In the genomic region with DNA sequence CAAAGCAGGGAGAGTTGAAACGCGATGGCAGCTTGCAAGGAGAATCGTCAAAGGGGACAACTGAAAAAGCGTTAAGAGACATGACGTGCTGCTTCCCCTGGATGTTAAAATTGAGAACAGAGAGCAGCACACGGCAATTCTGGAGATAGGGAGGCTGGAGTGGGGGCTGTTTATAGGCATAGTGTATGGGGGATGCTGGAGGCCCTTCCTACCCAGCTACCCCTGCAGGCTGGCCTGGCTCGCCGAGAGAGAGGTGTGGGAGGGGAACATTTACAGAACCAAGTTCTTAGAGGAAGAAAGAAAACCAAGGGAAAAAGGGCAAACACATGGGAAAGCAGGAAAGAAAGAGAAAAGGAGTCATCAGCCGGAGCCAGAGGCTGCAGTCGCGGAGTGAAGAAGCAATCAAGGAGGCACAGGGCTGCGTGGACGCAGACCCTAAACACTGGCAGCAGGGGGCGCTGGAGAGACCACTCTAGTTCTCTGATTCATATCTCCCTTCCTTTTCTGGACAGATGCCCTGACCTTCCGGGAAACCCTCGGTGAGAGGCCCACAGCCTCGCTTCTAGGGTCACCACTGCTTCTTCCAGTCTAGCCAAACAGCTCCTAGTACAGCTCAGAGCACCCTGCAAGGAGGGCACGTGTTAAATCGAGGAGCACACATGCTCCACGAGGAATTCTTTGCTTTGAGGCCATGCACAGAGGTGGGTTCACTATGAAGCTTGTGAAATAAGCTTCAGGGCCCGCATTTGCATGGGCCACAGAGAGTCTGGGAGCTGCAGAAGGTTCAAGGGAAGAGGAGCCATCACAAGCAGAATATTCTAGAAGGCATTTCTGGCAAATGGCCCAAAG, we compare ENCODE assay signal across 10 cellular contexts. TPM values are rescaled to one million over a fixed set of nuclear protein-coding genes. Genes with fewer than 3 reads are reported as not detected.
DNase-seq lines count a peak whose midpoint lies in the region; ATAC-seq lines count a peak whose summit lies in the region.
"Had no signal": no experiment of that assay in that cellular context is flagged by ENCODE, and none has a peak within 500 bp of the region (broad histone marks: within the 10 kb centered on the region; RNA-seq: fewer than 3 reads in every experiment).

No MANE protein-coding gene starts in this region.

- DNase-seq in NCI-H1694 treated with DMSO at 0.1 percent for 48 hours (lab: John Stamatoyannopoulos, UW) (peak; percentile 0), NCI-H1694 (lab: John Stamatoyannopoulos, UW) (no peak), fibroblast of the conjunctiva (ENCODE audit: low read depth) (peak; percentile 40), posterior cingulate gyrus (peak in 9 of 10 donors; percentile 21 to 94 (median 61)), T1000 (lab: John Stamatoyannopoulos, UW) (no peak)
- DNase-seq in T-helper 2 cell treated with Interferon-gamma antibody and Interleukin-4, amounts not matched to agents 5 μg/mL and 100 μg/mL, for 36 hours (ENCODE audit: low spot score), result peak; percentile 23
- DNase-seq: activated B cell treated with CpG ODN at 0.5 μM for 24 hours had no signal

- peak; percentile 70 for ATAC-seq in HG03103 (IDR thresholded peaks at IDR 0.05; ENCODE audit: low read depth, unreplicated experiment)
- ATAC-seq in activated T-helper 17 cell treated with anti-CD3 and anti-CD28 coated beads, Interleukin-2, amount 50 U/mL, for 72 hours (replicated peaks), result no peak
- ATAC-seq: naive thymus-derived CD8-positive, alpha-beta T cell had no signal

- H3K9me3 Mint-ChIP-seq in T-helper 2 cell treated with Interferon-gamma antibody and Interleukin-4, amounts not matched to agents 5 μg/mL and 100 μg/mL, for 36 hours, result no peaks in the 10 kb centered on the region
- no peaks in the 10 kb centered on the region for H3K9me3 Mint-ChIP-seq in activated T-helper 17 cell treated with anti-CD3 and anti-CD28 coated beads, Interleukin-2, amount 50 U/mL, for 72 hours
- H3K9me3 Mint-ChIP-seq: activated B cell treated with CpG ODN at 0.5 μM for 24 hours; naive thymus-derived CD8-positive, alpha-beta T cell had no signal

- no peak overlapping the region for H3K27ac Mint-ChIP-seq in T-helper 2 cell treated with Interferon-gamma antibody and Interleukin-4, amounts not matched to agents 5 μg/mL and 100 μg/mL, for 36 hours
- H3K27ac Mint-ChIP-seq in activated T-helper 17 cell treated with anti-CD3 and anti-CD28 coated beads, Interleukin-2, amount 50 U/mL, for 72 hours, result no peak overlapping the region
- H3K27ac Mint-ChIP-seq: activated B cell treated with CpG ODN at 0.5 μM for 24 hours; naive thymus-derived CD8-positive, alpha-beta T cell had no signal

- intact Hi-C loops in posterior cingulate gyrus (cut with DNase I), result no loop called here

- H3K4me1 Mint-ChIP-seq in T-helper 2 cell treated with Interferon-gamma antibody and Interleukin-4, amounts not matched to agents 5 μg/mL and 100 μg/mL, for 36 hours (ENCODE audit: low read depth), result peaks cover 12% of the 10 kb centered on the region
- no peaks in the 10 kb centered on the region for H3K4me1 Mint-ChIP-seq in activated T-helper 17 cell treated with anti-CD3 and anti-CD28 coated beads, Interleukin-2, amount 50 U/mL, for 72 hours
- H3K4me1 Mint-ChIP-seq: activated B cell treated with CpG ODN at 0.5 μM for 24 hours had no signal

- H3K27me3 Mint-ChIP-seq in T-helper 2 cell treated with Interferon-gamma antibody and Interleukin-4, amounts not matched to agents 5 μg/mL and 100 μg/mL, for 36 hours (ENCODE audit: low read depth), result peaks cover 2% of the 10 kb centered on the region
- H3K27me3 Mint-ChIP-seq in activated T-helper 17 cell treated with anti-CD3 and anti-CD28 coated beads, Interleukin-2, amount 50 U/mL, for 72 hours, result peaks cover 4% of the 10 kb centered on the region

- no peaks in the 10 kb centered on the region for H3K36me3 Mint-ChIP-seq in T-helper 2 cell treated with Interferon-gamma antibody and Interleukin-4, amounts not matched to agents 5 μg/mL and 100 μg/mL, for 36 hours (ENCODE audit: low read depth)
- no peaks in the 10 kb centered on the region for H3K36me3 Mint-ChIP-seq in activated T-helper 17 cell treated with anti-CD3 and anti-CD28 coated beads, Interleukin-2, amount 50 U/mL, for 72 hours (ENCODE audit: low read depth)
- H3K36me3 Mint-ChIP-seq: naive thymus-derived CD8-positive, alpha-beta T cell had no signal

- no peak overlapping the region for H3K4me3 Mint-ChIP-seq in T-helper 2 cell treated with Interferon-gamma antibody and Interleukin-4, amounts not matched to agents 5 μg/mL and 100 μg/mL, for 36 hours
- no peak overlapping the region for H3K4me3 Mint-ChIP-seq in activated T-helper 17 cell treated with anti-CD3 and anti-CD28 coated beads, Interleukin-2, amount 50 U/mL, for 72 hours
- H3K4me3 Mint-ChIP-seq: activated B cell treated with CpG ODN at 0.5 μM for 24 hours; naive thymus-derived CD8-positive, alpha-beta T cell had no signal

RNA-seq across cellular contexts. Expression of a gene that starts 55.6 kb away (rescaled TPM):
- total RNA-seq in activated T-helper 17 cell treated with anti-CD3 and anti-CD28 coated beads, Interleukin-2, amount 50 U/mL, for 72 hours, result not detected
- total RNA-seq: activated B cell treated with CpG ODN at 0.5 μM for 24 hours; naive thymus-derived CD8-positive, alpha-beta T cell had no signal

Comparison
In these comparisons a context has a peak if more than half of its experiments do, and no peak if none do; other contexts are left out.
1. DNase-seq: peak in NCI-H1694 treated with DMSO at 0.1 percent for 48 hours (single experiment), T-helper 2 cell treated with Interferon-gamma antibody and Interleukin-4, amounts not matched to agents 5 μg/mL and 100 μg/mL, for 36 hours (single experiment), fibroblast of the conjunctiva (single experiment) and posterior cingulate gyrus (9 of 10); none in NCI-H1694 (single experiment) and T1000 (single experiment).